In the genomic region with DNA sequence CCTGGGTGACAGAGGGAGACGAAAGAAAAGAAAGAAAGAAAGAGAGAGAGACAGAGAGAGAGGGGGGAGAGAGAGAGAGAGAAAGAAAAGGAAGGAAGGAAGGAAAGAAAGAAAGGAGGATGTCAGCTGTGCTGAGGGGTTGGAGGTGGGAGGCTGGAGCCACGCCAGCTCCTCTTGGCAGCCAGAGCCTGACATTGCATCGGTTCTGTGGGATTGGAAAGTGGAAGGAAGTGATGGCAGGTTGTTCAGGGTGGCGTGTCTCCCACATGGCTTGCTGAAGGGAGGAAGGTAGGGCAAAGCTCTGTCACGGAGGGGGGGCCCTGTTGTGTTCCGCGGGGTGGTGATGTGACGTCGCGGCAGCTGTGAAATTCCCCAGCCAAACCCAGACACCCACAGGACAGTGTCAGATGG, we compare ENCODE assay signal across 10 cellular contexts. TPM values are rescaled to one million over a fixed set of nuclear protein-coding genes. Genes with fewer than 3 reads are reported as not detected.
DNase-seq lines count a peak whose midpoint lies in the region; ATAC-seq and TF ChIP-seq lines count a peak whose summit lies in the region.
"Had no signal": no experiment of that assay in that cellular context is flagged by ENCODE, and none has a peak within 500 bp of the region (broad histone marks: within the 10 kb centered on the region; RNA-seq: fewer than 3 reads in every experiment).

No MANE protein-coding gene starts in this region.

- peak overlapping the region; percentile 62 for H3K4me3 Mint-ChIP-seq in activated B cell treated with CpG ODN at 0.5 μM for 24 hours

- no peaks in the 10 kb centered on the region for H3K27me3 Mint-ChIP-seq in activated B cell treated with CpG ODN at 0.5 μM for 24 hours

- POLR2A ChIA-PET in activated B cell treated with CpG ODN at 0.5 μM for 24 hours (lab: Charles Lee): interaction anchor here (0.9 to 9.8 kb wide), 7 partner anchors 14 to 116 kb away, joined by 3 to 343 read pairs (median 12); a partner anchor contains a TSS

- H3K4me1 Mint-ChIP-seq in activated B cell treated with CpG ODN at 0.5 μM for 24 hours: peaks cover 72% of the 10 kb centered on the region

- ATAC-seq in activated B cell treated with CpG ODN at 0.5 μM for 24 hours (ENCODE audit: low read depth) (peak; percentile 25), HG03565 (IDR thresholded peaks at IDR 0.05; ENCODE audit: unreplicated experiment) (no peak)
- ATAC-seq in activated naive CD4-positive, alpha-beta T cell treated with anti-CD3 and anti-CD28 coated beads, Interleukin-2, amount 50 U/mL, for 72 hours: peak in 1 of 2 donors; percentile 35

- H3K27ac Mint-ChIP-seq in activated B cell treated with CpG ODN at 0.5 μM for 24 hours: peak overlapping the region; percentile 96
- H3K27ac Mint-ChIP-seq in activated naive CD4-positive, alpha-beta T cell treated with anti-CD3 and anti-CD28 coated beads, Interleukin-2, amount 50 U/mL, for 72 hours: peak overlapping the region; percentile 100

- peak; percentile 24 for DNase-seq in GDM1 (lab: John Stamatoyannopoulos, UW)
- DNase-seq in activated B cell treated with CpG ODN at 0.5 μM for 24 hours: no peak
- DNase-seq in activated naive CD4-positive, alpha-beta T cell treated with anti-CD3 and anti-CD28 coated beads, Interleukin-2, amount 50 U/mL, for 72 hours (ENCODE audit: low spot score in 2 of 2): peak in 1 of 2 donors; percentile 85
- DNase-seq in stimulated activated CD4-positive, alpha-beta T cell treated with anti-CD3 and anti-CD28 coated beads, Interleukin-15, amount 100 ng/mL, for 24 hours: peak; percentile 81
- DNase-seq in NCI-H526 treated with DMSO at 0.1 percent for 48 hours (lab: John Stamatoyannopoulos, UW): no peak
- no peak for DNase-seq in OCI-M1 (lab: John Stamatoyannopoulos, UW)
- DNase-seq in NCI-H345 treated with DMSO at 0.1 percent for 48 hours (lab: John Stamatoyannopoulos, UW; ENCODE audit: unreplicated experiment): no peak
- DNase-seq: Caco-2, NCI-H446 treated with DMSO at 0.1 percent for 48 hours had no signal

- no peaks in the 10 kb centered on the region for H3K9me3 Mint-ChIP-seq in activated B cell treated with CpG ODN at 0.5 μM for 24 hours
- no peaks in the 10 kb centered on the region for H3K9me3 Mint-ChIP-seq in activated naive CD4-positive, alpha-beta T cell treated with anti-CD3 and anti-CD28 coated beads, Interleukin-2, amount 50 U/mL, for 72 hours

- peaks cover 66% of the 10 kb centered on the region for H3K36me3 Mint-ChIP-seq in activated B cell treated with CpG ODN at 0.5 μM for 24 hours (ENCODE audit: low read depth)
- peaks cover 39 to 58% of the 10 kb centered on the region in 2 donors for H3K36me3 Mint-ChIP-seq in activated naive CD4-positive, alpha-beta T cell treated with anti-CD3 and anti-CD28 coated beads, Interleukin-2, amount 50 U/mL, for 72 hours

- CTCF ChIA-PET in activated B cell treated with CpG ODN at 0.5 μM for 24 hours (lab: Charles Lee): interaction anchor here (0.6 to 9.3 kb wide), 9 partner anchors 10 to 111 kb away, joined by 3 to 349 read pairs (median 4); a partner anchor contains a TSS

- intact Hi-C loops in activated B cell treated with CpG ODN at 0.5 μM for 24 hours (cut with micrococcal nuclease): loop anchor here (5.0 kb wide), 2 partner anchors 529 to 756 kb away; a partner anchor contains a TSS

- TF ChIP-seq CTCF in activated B cell treated with CpG ODN at 0.5 μM for 24 hours (IDR thresholded peaks at IDR 0.05): no peak

RNA-seq across cellular contexts. Expression of a gene that starts 30.7 kb away (rescaled TPM):
- total RNA-seq in activated B cell treated with CpG ODN at 0.5 μM for 24 hours: 61.2 and 65.4 TPM in 2 replicates
- total RNA-seq in activated naive CD4-positive, alpha-beta T cell treated with anti-CD3 and anti-CD28 coated beads, Interleukin-2, amount 50 U/mL, for 72 hours: 100 to 1,000 TPM in 1 of 2 donors, 10 to 100 TPM in 1; 87.1 to 111 TPM

RNA-seq across cellular contexts. Expression of a gene that starts 53.8 kb away (rescaled TPM):
- total RNA-seq in activated B cell treated with CpG ODN at 0.5 μM for 24 hours: 0.33 and 0.37 TPM in 2 replicates
- total RNA-seq in activated naive CD4-positive, alpha-beta T cell treated with anti-CD3 and anti-CD28 coated beads, Interleukin-2, amount 50 U/mL, for 72 hours: 10 to 100 TPM in 1 of 2 donors, 1 to 10 TPM in 1; 2.8 to 12.8 TPM
- total RNA-seq: Caco-2 had no signal

Comparison
In these comparisons a context has a peak if more than half of its experiments do, and no peak if none do; other contexts are left out.
1. DNase-seq: peak in GDM1 (single experiment) and stimulated activated CD4-positive, alpha-beta T cell treated with anti-CD3 and anti-CD28 coated beads, Interleukin-15, amount 100 ng/mL, for 24 hours (single experiment); none in activated B cell treated with CpG ODN at 0.5 μM for 24 hours (single experiment), NCI-H526 treated with DMSO at 0.1 percent for 48 hours (single experiment), OCI-M1 (single experiment) and NCI-H345 treated with DMSO at 0.1 percent for 48 hours (single experiment).